In the genomic region with DNA sequence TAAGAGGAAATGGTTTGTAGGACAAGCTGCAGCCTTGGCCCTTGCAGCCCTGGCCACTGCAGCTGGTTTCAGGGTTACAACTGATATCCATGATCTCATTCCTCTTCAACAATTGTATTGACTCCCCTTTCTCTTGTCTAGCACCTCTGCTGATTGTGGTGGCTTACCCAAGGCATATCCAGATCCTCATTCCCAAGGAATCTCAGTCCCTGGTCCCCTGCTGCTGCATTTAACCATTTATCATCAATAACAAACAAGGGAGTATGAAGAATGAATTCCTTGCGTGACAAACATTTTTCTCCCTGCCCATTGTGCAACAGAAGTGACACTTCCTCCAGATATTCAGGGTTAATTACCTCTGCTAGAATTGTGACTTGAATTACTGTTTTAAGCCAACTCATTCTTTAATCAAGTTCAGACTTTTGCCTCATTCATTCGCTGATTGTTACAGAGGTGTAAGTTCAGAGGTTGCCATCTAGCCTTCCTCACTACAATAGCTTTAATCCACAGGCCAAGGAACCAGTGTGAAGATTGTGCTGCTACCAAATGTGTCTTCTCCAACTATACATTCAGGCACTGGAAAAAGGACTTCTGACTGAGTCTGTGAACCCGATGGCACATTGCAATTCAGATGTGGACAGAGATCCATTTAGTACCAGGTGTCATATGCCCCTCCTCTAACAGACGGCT, we compare ENCODE assay signal across 15 cellular contexts.
DNase-seq lines count a peak whose midpoint lies in the region; FAIRE-seq and TF ChIP-seq lines count a peak whose summit lies in the region.
"Had no signal": no experiment of that assay in that cellular context is flagged by ENCODE, and none has a peak within 500 bp of the region (broad histone marks: within the 10 kb centered on the region; RNA-seq: fewer than 3 reads in every experiment).

No MANE protein-coding gene starts in this region.

- H3K4me3 Mint-ChIP-seq in astrocyte (ENCODE audit: unreplicated experiment), result no peak overlapping the region
- H3K4me3 Mint-ChIP-seq in glutamatergic neuron (ENCODE audit: unreplicated experiment), result no peak overlapping the region
- H3K4me3 Mint-ChIP-seq: activated CD4-positive, alpha-beta T cell treated with anti-CD3 and anti-CD28 coated beads for 36 hours; activated T-cell treated with anti-CD3 and anti-CD28 coated beads, Interleukin-2, amount 50 U/mL, for 4 hours; natural killer cell treated with Interleukin-12 subunit alpha and Interleukin-12 subunit beta and Interleukin-15 and Interleukin-18, amount 100 ng/mL, for 72 hours; stimulated activated naive B cell treated with anti-CD40 and anti-IgM and Interleukin-4, amounts not matched to agents 10 μg/mL and 1 μg/mL and 100 μg/mL, for 72 hours had no signal

- H3K27me3 Mint-ChIP-seq in astrocyte (ENCODE audit: low read depth, unreplicated experiment), result no peaks in the 10 kb centered on the region
- H3K27me3 Mint-ChIP-seq in glutamatergic neuron (ENCODE audit: unreplicated experiment), result peaks cover 2% of the 10 kb centered on the region
- H3K27me3 Mint-ChIP-seq: activated CD4-positive, alpha-beta T cell treated with anti-CD3 and anti-CD28 coated beads for 36 hours; stimulated activated naive B cell treated with anti-CD40 and anti-IgM and Interleukin-4, amounts not matched to agents 10 μg/mL and 1 μg/mL and 100 μg/mL, for 72 hours had no signal

- H3K27me3 ChIP-seq in HUES48 (ENCODE audit: control insufficient read depth, insufficient read depth, low read length) (no peaks in the 10 kb centered on the region), astrocyte (ENCODE audit: insufficient read depth, low read length) (no peaks in the 10 kb centered on the region)
- H3K27me3 ChIP-seq: BE2C had no signal

- H3K27ac Mint-ChIP-seq in astrocyte (ENCODE audit: unreplicated experiment) (no peak overlapping the region), glutamatergic neuron (ENCODE audit: unreplicated experiment) (no peak overlapping the region)
- H3K27ac Mint-ChIP-seq: activated CD4-positive, alpha-beta T cell treated with anti-CD3 and anti-CD28 coated beads for 36 hours; natural killer cell treated with Interleukin-12 subunit alpha and Interleukin-12 subunit beta and Interleukin-15 and Interleukin-18, amount 100 ng/mL, for 72 hours; stimulated activated naive B cell treated with anti-CD40 and anti-IgM and Interleukin-4, amounts not matched to agents 10 μg/mL and 1 μg/mL and 100 μg/mL, for 72 hours had no signal

- H3K9me3 ChIP-seq in HUES48 (ENCODE audit: control insufficient read depth, insufficient read depth, low read length), result no peaks in the 10 kb centered on the region
- no peaks in the 10 kb centered on the region for H3K9me3 ChIP-seq in astrocyte (ENCODE audit: insufficient read depth, low read depth, low read length)
- H3K9me3 ChIP-seq: BE2C had no signal

- H3K4me2 ChIP-seq in astrocyte (ENCODE audit: low read length), result peak overlapping the region; percentile 49

- H3K9me3 Mint-ChIP-seq in astrocyte (ENCODE audit: unreplicated experiment) (no peaks in the 10 kb centered on the region), glutamatergic neuron (ENCODE audit: unreplicated experiment) (no peaks in the 10 kb centered on the region)
- H3K9me3 Mint-ChIP-seq: activated T-cell treated with anti-CD3 and anti-CD28 coated beads, Interleukin-2, amount 50 U/mL, for 4 hours; natural killer cell treated with Interleukin-12 subunit alpha and Interleukin-12 subunit beta and Interleukin-15 and Interleukin-18, amount 100 ng/mL, for 72 hours; stimulated activated naive B cell treated with anti-CD40 and anti-IgM and Interleukin-4, amounts not matched to agents 10 μg/mL and 1 μg/mL and 100 μg/mL, for 72 hours had no signal

- no peaks in the 10 kb centered on the region for H4K20me1 ChIP-seq in astrocyte (ENCODE audit: insufficient read depth, low read length)

- H3K36me3 Mint-ChIP-seq in astrocyte (ENCODE audit: low read depth, unreplicated experiment) (no peaks in the 10 kb centered on the region), glutamatergic neuron (ENCODE audit: unreplicated experiment) (no peaks in the 10 kb centered on the region)
- H3K36me3 Mint-ChIP-seq: natural killer cell treated with Interleukin-12 subunit alpha and Interleukin-12 subunit beta and Interleukin-15 and Interleukin-18, amount 100 ng/mL, for 72 hours; stimulated activated naive B cell treated with anti-CD40 and anti-IgM and Interleukin-4, amounts not matched to agents 10 μg/mL and 1 μg/mL and 100 μg/mL, for 72 hours had no signal

- H2AFZ ChIP-seq in astrocyte (ENCODE audit: low read depth, low read length), result no peak overlapping the region

- no peak for TF ChIP-seq CTCF in AG10803 (conservative IDR thresholded peaks at IDR 0.05; ENCODE audit: low read length)
- no peak for TF ChIP-seq CTCF in astrocyte (IDR thresholded peaks at IDR 0.05; ENCODE audit: insufficient read depth, low read depth, low read length)
- TF ChIP-seq CTCF in GM13976 (IDR thresholded peaks at IDR 0.05; ENCODE audit: borderline replicate concordance, control extremely low read depth, extremely low read depth, insufficient read depth, missing control alignments), result no peak
- TF ChIP-seq CTCF in glutamatergic neuron (IDR thresholded peaks at IDR 0.05; ENCODE audit: partially characterized antibody, unreplicated experiment), result no peak

- no peak overlapping the region for H3K4me3 ChIP-seq in AG10803 (ENCODE audit: low read length)
- no peak overlapping the region for H3K4me3 ChIP-seq in HUES48 (ENCODE audit: low read depth, low read length)
- H3K4me3 ChIP-seq in astrocyte (ENCODE audit: insufficient read depth, low read depth, low read length), result no peak overlapping the region

- no peaks in the 10 kb centered on the region for H3K79me2 ChIP-seq in astrocyte (ENCODE audit: insufficient read depth, low read length)

- no peak for FAIRE-seq in astrocyte (lab: Jason Lieb, UNC)

- in situ Hi-C loops in GM13976 (cut with MboI; ENCODE audit: low sequenced_read_pairs, unreplicated experiment), result no loop called here

- H3K9ac ChIP-seq in HUES48 (ENCODE audit: low read depth, low read length), result no peak overlapping the region
- H3K9ac ChIP-seq in astrocyte (ENCODE audit: low read length), result no peak overlapping the region

- peaks cover 6% of the 10 kb centered on the region for H3K4me1 Mint-ChIP-seq in astrocyte (ENCODE audit: low read depth, unreplicated experiment)
- no peaks in the 10 kb centered on the region for H3K4me1 Mint-ChIP-seq in glutamatergic neuron (ENCODE audit: low read depth, unreplicated experiment)
- H3K4me1 Mint-ChIP-seq: activated CD4-positive, alpha-beta T cell treated with anti-CD3 and anti-CD28 coated beads for 36 hours had no signal

- H3K4me1 ChIP-seq in HUES48 (ENCODE audit: control insufficient read depth, insufficient read depth, low read length) (peaks cover 10% of the 10 kb centered on the region), astrocyte (ENCODE audit: insufficient read depth, low read length) (peaks cover 7% of the 10 kb centered on the region)
- H3K4me1 ChIP-seq: BE2C had no signal

- H3K36me3 ChIP-seq in HUES48 (ENCODE audit: control insufficient read depth, insufficient read depth, low read length) (no peaks in the 10 kb centered on the region), astrocyte (ENCODE audit: insufficient read depth, low read length) (no peaks in the 10 kb centered on the region)
- H3K36me3 ChIP-seq: BE2C had no signal

- H3K27ac ChIP-seq in HUES48 (ENCODE audit: low read depth, low read length) (peak overlapping the region; percentile 78), astrocyte (ENCODE audit: low read depth, low read length) (peak overlapping the region; percentile 22)

- DNase-seq in AG10803 (ENCODE audit: low read depth) (peak; percentile 87), astrocyte (ENCODE audit: low read depth) (peak; percentile 87), iPS DF 19.7 (ENCODE audit: low read depth, low spot score) (peak; percentile 15), DMS79 treated with DMSO at 0.1 percent for 48 hours (lab: John Stamatoyannopoulos, UW) (no peak), GM13976 (ENCODE audit: low spot score) (no peak), glutamatergic neuron (no peak)
- no peak for DNase-seq in activated CD4-positive, CD25-positive, alpha-beta regulatory T cell treated with anti-CD3 and anti-CD28 coated beads, Interleukin-2, amount 50 U/mL, for 72 hours
- DNase-seq: activated CD4-positive, alpha-beta T cell treated with anti-CD3 and anti-CD28 coated beads for 36 hours; activated T-cell treated with anti-CD3 and anti-CD28 coated beads, Interleukin-2, amount 50 U/mL, for 4 hours; BE2C; MM.1S; NCI-H2171; stimulated activated naive B cell treated with anti-CD40 and anti-IgM and Interleukin-4, amounts not matched to agents 10 μg/mL and 1 μg/mL and 100 μg/mL, for 72 hours had no signal

Comparison
In these comparisons a context has a peak if more than half of its experiments do, and no peak if none do; other contexts are left out.
1. DNase-seq: peak in AG10803 (single experiment), astrocyte (single experiment) and iPS DF 19.7 (single experiment); none in activated CD4-positive, CD25-positive, alpha-beta regulatory T cell treated with anti-CD3 and anti-CD28 coated beads, Interleukin-2, amount 50 U/mL, for 72 hours (single experiment), DMS79 treated with DMSO at 0.1 percent for 48 hours (single experiment), GM13976 (single experiment) and glutamatergic neuron (single experiment).